Comparison of ENCODE assay signal across 12 cellular contexts in the genomic region with DNA sequence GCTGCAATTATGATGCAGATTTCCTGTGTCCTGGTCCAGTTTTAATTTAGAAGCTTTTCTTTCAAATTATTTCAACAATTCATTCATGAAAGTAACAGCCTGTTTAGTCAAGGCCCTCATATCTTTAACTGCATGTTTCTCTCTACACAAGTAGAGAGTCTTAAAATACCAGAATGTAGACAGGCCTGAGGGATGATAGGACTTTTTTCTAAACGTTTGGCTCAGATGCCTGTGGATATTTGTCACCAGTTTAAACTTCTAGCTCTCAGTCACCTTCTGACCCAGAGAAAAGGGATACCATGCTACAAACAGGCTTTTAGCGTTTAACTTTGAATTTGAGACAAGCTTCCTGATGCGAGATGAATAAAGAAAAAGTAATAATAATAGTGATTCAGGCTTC. TPM values are rescaled to one million over a fixed set of nuclear protein-coding genes. Genes with fewer than 3 reads are reported as not detected.
A peak's percentile ranks its signal among the peaks of the same experiment; 100 is the strongest.
DNase-seq lines count a peak whose midpoint lies in the region; TF ChIP-seq lines count a peak whose summit lies in the region.
"Had no signal": no experiment of that assay in that cellular context is flagged by ENCODE, and none has a peak within 500 bp of the region (broad histone marks: within the 10 kb centered on the region; RNA-seq: fewer than 3 reads in every experiment).

No MANE protein-coding gene starts in this region.

- no peak overlapping the region for H3K27ac Mint-ChIP-seq in activated CD4-positive, alpha-beta T cell treated with anti-CD3 and anti-CD28 coated beads, Interleukin-2, amount 10 ng/mL, durations not matched to agents 7 days and 5 days
- no peak overlapping the region for H3K27ac Mint-ChIP-seq in activated naive CD8-positive, alpha-beta T cell treated with anti-CD3 and anti-CD28 coated beads for 36 hours
- H3K27ac Mint-ChIP-seq: activated naive CD8-positive, alpha-beta T cell treated with anti-CD3 and anti-CD28 coated beads, Interleukin-2, amount 10 ng/mL, durations not matched to agents 7 days and 5 days had no signal

- no peaks in the 10 kb centered on the region for H3K9me3 Mint-ChIP-seq in activated CD4-positive, alpha-beta T cell treated with anti-CD3 and anti-CD28 coated beads, Interleukin-2, amount 10 ng/mL, durations not matched to agents 7 days and 5 days
- H3K9me3 Mint-ChIP-seq in activated naive CD8-positive, alpha-beta T cell treated with anti-CD3 and anti-CD28 coated beads for 36 hours, result no peaks in the 10 kb centered on the region
- H3K9me3 Mint-ChIP-seq: activated naive CD8-positive, alpha-beta T cell treated with anti-CD3 and anti-CD28 coated beads, Interleukin-2, amount 10 ng/mL, durations not matched to agents 7 days and 5 days had no signal

- no peaks in the 10 kb centered on the region for H3K36me3 Mint-ChIP-seq in activated CD4-positive, alpha-beta T cell treated with anti-CD3 and anti-CD28 coated beads, Interleukin-2, amount 10 ng/mL, durations not matched to agents 7 days and 5 days (ENCODE audit: low read depth)
- peaks cover 2% of the 10 kb centered on the region for H3K36me3 Mint-ChIP-seq in activated naive CD8-positive, alpha-beta T cell treated with anti-CD3 and anti-CD28 coated beads for 36 hours
- H3K36me3 Mint-ChIP-seq: activated naive CD8-positive, alpha-beta T cell treated with anti-CD3 and anti-CD28 coated beads, Interleukin-2, amount 10 ng/mL, durations not matched to agents 7 days and 5 days had no signal

- H3K4me1 ChIP-seq in adipocyte (ENCODE audit: control insufficient read depth, insufficient read depth, low read length), result peaks cover 92% of the 10 kb centered on the region
- peaks cover 27% of the 10 kb centered on the region for H3K4me1 ChIP-seq in left ventricle myocardium inferior
- H3K4me1 ChIP-seq in skeletal muscle satellite cell (ENCODE audit: control insufficient read depth, insufficient read depth, low read length), result peaks cover 60% of the 10 kb centered on the region

- H3K9ac ChIP-seq in adipocyte (ENCODE audit: low read length), result peak overlapping the region; percentile 55
- H3K9ac ChIP-seq in skeletal muscle satellite cell (ENCODE audit: low read depth, low read length), result peak overlapping the region; percentile 63

- H3K4me2 ChIP-seq in skeletal muscle satellite cell (ENCODE audit: low read length), result peak overlapping the region; percentile 51

- H3K4me3 Mint-ChIP-seq in activated CD4-positive, alpha-beta T cell treated with anti-CD3 and anti-CD28 coated beads, Interleukin-2, amount 10 ng/mL, durations not matched to agents 7 days and 5 days, result no peak overlapping the region
- no peak overlapping the region for H3K4me3 Mint-ChIP-seq in activated naive CD8-positive, alpha-beta T cell treated with anti-CD3 and anti-CD28 coated beads for 36 hours
- H3K4me3 Mint-ChIP-seq: activated naive CD8-positive, alpha-beta T cell treated with anti-CD3 and anti-CD28 coated beads, Interleukin-2, amount 10 ng/mL, durations not matched to agents 7 days and 5 days had no signal

- POLR2A ChIA-PET in activated CD4-positive, alpha-beta T cell treated with anti-CD3 and anti-CD28 coated beads, Interleukin-2, amount 10 ng/mL, durations not matched to agents 7 days and 5 days (lab: Charles Lee), result no interaction called here

- H3K27me3 ChIP-seq in adipocyte (replicated peaks; ENCODE audit: control insufficient read depth, insufficient read depth, low read length) (no peaks in the 10 kb centered on the region), left ventricle myocardium inferior (ENCODE audit: low read depth) (no peaks in the 10 kb centered on the region), skeletal muscle satellite cell (ENCODE audit: control insufficient read depth, insufficient read depth, low read length) (no peaks in the 10 kb centered on the region)
- H3K27me3 ChIP-seq: Peyer's patch had no signal

- no peaks in the 10 kb centered on the region for H3K4me1 Mint-ChIP-seq in activated CD4-positive, alpha-beta T cell treated with anti-CD3 and anti-CD28 coated beads, Interleukin-2, amount 10 ng/mL, durations not matched to agents 7 days and 5 days
- no peaks in the 10 kb centered on the region for H3K4me1 Mint-ChIP-seq in activated naive CD8-positive, alpha-beta T cell treated with anti-CD3 and anti-CD28 coated beads for 36 hours
- H3K4me1 Mint-ChIP-seq: activated naive CD8-positive, alpha-beta T cell treated with anti-CD3 and anti-CD28 coated beads, Interleukin-2, amount 10 ng/mL, durations not matched to agents 7 days and 5 days had no signal

- CTCF ChIA-PET in activated CD4-positive, alpha-beta T cell treated with anti-CD3 and anti-CD28 coated beads, Interleukin-2, amount 10 ng/mL, durations not matched to agents 7 days and 5 days (lab: Charles Lee), result interaction anchor here (0.6 to 0.7 kb wide), 2 partner anchors 18 to 48 kb away, joined by 3 to 4 read pairs; no protein-coding TSS in a partner anchor

- no peak for TF ChIP-seq CTCF in left ventricle myocardium inferior (IDR thresholded peaks at IDR 0.05; ENCODE audit: borderline replicate concordance)

- no peaks in the 10 kb centered on the region for H3K27me3 Mint-ChIP-seq in activated CD4-positive, alpha-beta T cell treated with anti-CD3 and anti-CD28 coated beads, Interleukin-2, amount 10 ng/mL, durations not matched to agents 7 days and 5 days
- no peaks in the 10 kb centered on the region for H3K27me3 Mint-ChIP-seq in activated naive CD8-positive, alpha-beta T cell treated with anti-CD3 and anti-CD28 coated beads for 36 hours
- H3K27me3 Mint-ChIP-seq: activated naive CD8-positive, alpha-beta T cell treated with anti-CD3 and anti-CD28 coated beads, Interleukin-2, amount 10 ng/mL, durations not matched to agents 7 days and 5 days had no signal

- H3K9me3 ChIP-seq in adipocyte (ENCODE audit: control insufficient read depth, low read length), result no peaks in the 10 kb centered on the region
- H3K9me3 ChIP-seq in left ventricle myocardium inferior (replicated peaks), result no peaks in the 10 kb centered on the region
- H3K9me3 ChIP-seq in skeletal muscle satellite cell (replicated peaks; ENCODE audit: low read length), result no peaks in the 10 kb centered on the region
- H3K9me3 ChIP-seq: Peyer's patch had no signal

- intact Hi-C loops in left ventricle myocardium inferior (cut with micrococcal nuclease), result no loop called here

- peak overlapping the region; percentile 52 for H3K27ac ChIP-seq in left ventricle myocardium inferior (replicated peaks)

- DNase-seq in ELR (ENCODE audit: low read depth) (peak; percentile 80), adipocyte (ENCODE audit: low read depth) (peak; percentile 81), left ventricle myocardium inferior (no peak), D341Med (ENCODE audit: low spot score) (no peak), cortex of kidney (lab: John Stamatoyannopoulos, UW) (no peak)
- DNase-seq in activated CD4-positive, alpha-beta T cell treated with anti-CD3 and anti-CD28 coated beads, Interleukin-2, amount 10 ng/mL, durations not matched to agents 7 days and 5 days, result no peak
- no peak for DNase-seq in activated naive CD8-positive, alpha-beta T cell treated with anti-CD3 and anti-CD28 coated beads for 36 hours
- DNase-seq: activated CD4-positive, CD25-positive, alpha-beta regulatory T cell treated with anti-CD3 and anti-CD28 coated beads, Interleukin-2, amount 50 U/mL, for 72 hours; activated naive CD8-positive, alpha-beta T cell treated with anti-CD3 and anti-CD28 coated beads, Interleukin-2, amount 10 ng/mL, durations not matched to agents 7 days and 5 days; NCI-H1436 treated with DMSO at 0.1 percent for 48 hours; Peyer's patch had no signal

- H3K36me3 ChIP-seq in adipocyte (ENCODE audit: control insufficient read depth, insufficient read depth, low read length, severe bottlenecking) (peaks cover 8% of the 10 kb centered on the region), left ventricle myocardium inferior (no peaks in the 10 kb centered on the region), skeletal muscle satellite cell (ENCODE audit: insufficient read depth, low read length) (peaks cover 15% of the 10 kb centered on the region)
- H3K36me3 ChIP-seq: Peyer's patch had no signal

- peak overlapping the region; percentile 2 for H3K4me3 ChIP-seq in adipocyte (ENCODE audit: low read length)
- H3K4me3 ChIP-seq in left ventricle myocardium inferior, result no peak overlapping the region
- H3K4me3 ChIP-seq in skeletal muscle satellite cell (ENCODE audit: low read length), result no peak overlapping the region
- H3K4me3 ChIP-seq: Peyer's patch had no signal

RNA-seq across cellular contexts. Expression of gene COL5A2, which starts 15.7 kb away (rescaled TPM):
- total RNA-seq in left ventricle myocardium inferior, result 9.3 TPM
- 170 and 179 TPM in 2 replicates for total RNA-seq in skeletal muscle satellite cell (2012; rRNA removed)
- total RNA-seq in activated CD4-positive, alpha-beta T cell treated with anti-CD3 and anti-CD28 coated beads, Interleukin-2, amount 10 ng/mL, durations not matched to agents 7 days and 5 days, result under 1 TPM; 0.37 to 0.72 TPM
- 1 to 10 TPM; 3.1 to 3.3 TPM for total RNA-seq in activated naive CD8-positive, alpha-beta T cell treated with anti-CD3 and anti-CD28 coated beads for 36 hours

Comparison
In these comparisons a context has a peak if more than half of its experiments do, and no peak if none do; other contexts are left out.
1. DNase-seq: peak in ELR (single experiment) and adipocyte (single experiment); none in left ventricle myocardium inferior (single experiment), activated CD4-positive, alpha-beta T cell treated with anti-CD3 and anti-CD28 coated beads, Interleukin-2, amount 10 ng/mL, durations not matched to agents 7 days and 5 days (single experiment), D341Med (single experiment), activated naive CD8-positive, alpha-beta T cell treated with anti-CD3 and anti-CD28 coated beads for 36 hours (single experiment) and cortex of kidney (single experiment).